In genomic region chr2:105849431-105850179, GRCh38 we compare ENCODE assay signal across 19 cellular contexts.
DNase-seq lines count a peak whose midpoint lies in the region; ATAC-seq and TF ChIP-seq lines count a peak whose summit lies in the region.
"Had no signal": no experiment of that assay in that cellular context is flagged by ENCODE, and none has a peak within 500 bp of the region (broad histone marks: within the 10 kb centered on the region; RNA-seq: fewer than 3 reads in every experiment).

No MANE protein-coding gene starts in this region.

- POLR2A ChIA-PET in CD8-positive, alpha-beta T cell (lab: Charles Lee) = interaction anchor here (0.8 to 1.0 kb wide), 2 partner anchors 9 to 18 kb away, joined by 3 read pairs; no protein-coding TSS in a partner anchor

- no peak for TF ChIP-seq POLR2A in body of pancreas (IDR thresholded peaks at IDR 0.05)

- no peaks in the 10 kb centered on the region for H3K27me3 Mint-ChIP-seq in CD8-positive, alpha-beta T cell (ENCODE audit: low read depth)

- H3K4me1 ChIP-seq in CD8-positive, alpha-beta T cell (ENCODE audit: insufficient read depth, low read length) = peaks cover 71% of the 10 kb centered on the region
- peaks cover 10% of the 10 kb centered on the region for H3K4me1 ChIP-seq in body of pancreas
- H3K4me1 ChIP-seq: Peyer's patch, sigmoid colon, tibial nerve had no signal

- no peaks in the 10 kb centered on the region for H3K9me3 ChIP-seq in CD8-positive, alpha-beta T cell (ENCODE audit: low read length)
- H3K9me3 ChIP-seq in body of pancreas = no peaks in the 10 kb centered on the region
- H3K9me3 ChIP-seq: Peyer's patch, sigmoid colon, tibial nerve had no signal

- intact Hi-C loops in CD8-positive, alpha-beta T cell (cut with DNase I, micrococcal nuclease) = loop anchor here in 1 of 2 experiments (10.0 kb wide), 1 partner anchor 45 kb away; no protein-coding TSS in a partner anchor
- intact Hi-C loops in left colon (cut with DNase I, micrococcal nuclease) = no loop called here
- intact Hi-C loops in body of pancreas (cut with DNase I) = no loop called here

- H3K9me3 Mint-ChIP-seq in CD8-positive, alpha-beta T cell = peaks cover 2% of the 10 kb centered on the region
- H3K9me3 Mint-ChIP-seq: HFFc6 had no signal

- TF ChIP-seq CTCF in CD8-positive, alpha-beta T cell (IDR thresholded peaks at IDR 0.05) = no peak
- no peak for TF ChIP-seq CTCF in body of pancreas (IDR thresholded peaks at IDR 0.05)

- no peaks in the 10 kb centered on the region for H3K36me3 ChIP-seq in CD8-positive, alpha-beta T cell (ENCODE audit: insufficient read depth, low read length)
- no peaks in the 10 kb centered on the region for H3K36me3 ChIP-seq in body of pancreas (replicated peaks in 1 of 2; ENCODE audit: insufficient read depth in 1 of 2, low read depth in 2 of 2)
- H3K36me3 ChIP-seq: Peyer's patch, sigmoid colon, tibial nerve had no signal

- H3K4me3 ChIP-seq in CD8-positive, alpha-beta T cell (ENCODE audit: low read depth, low read length) = no peak overlapping the region
- H3K4me3 ChIP-seq in body of pancreas = no peak overlapping the region
- H3K4me3 ChIP-seq: Peyer's patch, sigmoid colon, tibial nerve had no signal

- H3K27me3 ChIP-seq in CD8-positive, alpha-beta T cell (ENCODE audit: insufficient read depth, low read length) = no peaks in the 10 kb centered on the region
- H3K27me3 ChIP-seq in body of pancreas = no peaks in the 10 kb centered on the region
- H3K27me3 ChIP-seq: Peyer's patch, sigmoid colon, tibial nerve had no signal

- H3K27ac Mint-ChIP-seq in CD8-positive, alpha-beta T cell = peak overlapping the region; percentile 70
- H3K27ac Mint-ChIP-seq: HFFc6 had no signal

- no peak for ATAC-seq in CD8-positive, alpha-beta T cell
- ATAC-seq in left colon = peak; percentile 66
- ATAC-seq in body of pancreas = no peak
- no peak for ATAC-seq in HG03342 (IDR thresholded peaks at IDR 0.05; ENCODE audit: unreplicated experiment)

- H3K4me3 Mint-ChIP-seq in CD8-positive, alpha-beta T cell = no peak overlapping the region
- H3K4me3 Mint-ChIP-seq: HFFc6 had no signal

- H3K27ac ChIP-seq in CD8-positive, alpha-beta T cell (ENCODE audit: low read depth, low read length) = no peak overlapping the region
- no peak overlapping the region for H3K27ac ChIP-seq in body of pancreas
- H3K27ac ChIP-seq: C4-2B, Peyer's patch, sigmoid colon, tibial nerve had no signal

- CTCF ChIA-PET in CD8-positive, alpha-beta T cell (lab: Charles Lee) = interaction anchor here (1.6 kb wide), 1 partner anchor 267 kb away, joined by 3 read pairs; no protein-coding TSS in a partner anchor

- DNase-seq in NCI-H1417 (lab: John Stamatoyannopoulos, UW) (peak in 2 of 3 experiments; percentile 43 to 80), NCI-H1417 treated with DMSO at 0.1 percent for 48 hours (lab: John Stamatoyannopoulos, UW) (no peak), NCI-H748 treated with DMSO at 0.1 percent for 48 hours (lab: John Stamatoyannopoulos, UW) (peak; percentile 7), left colon (no peak), body of pancreas (no peak), activated gamma-delta T cell treated with Interleukin-2 at 50 U/mL for 16 hours (no peak)
- DNase-seq in CD8-positive, alpha-beta T cell = no peak
- DNase-seq: 8988T, caudate nucleus, EL, HFFc6, kidney glomerular epithelial cell, NCI-H2029, NCI-H82, Peyer's patch, sigmoid colon had no signal

- peaks cover 40% of the 10 kb centered on the region for H3K36me3 Mint-ChIP-seq in CD8-positive, alpha-beta T cell

- WGBS in body of pancreas, 2 donors = 95 to 97% methylated on average over 4 of the region's 4 CpGs

- H3K4me1 Mint-ChIP-seq in CD8-positive, alpha-beta T cell (ENCODE audit: low read depth) = peaks cover 77% of the 10 kb centered on the region

Comparison
In these comparisons a context has a peak if more than half of its experiments do, and no peak if none do; other contexts are left out.
1. DNase-seq: peak in NCI-H1417 (2 of 3) and NCI-H748 treated with DMSO at 0.1 percent for 48 hours (single experiment); none in NCI-H1417 treated with DMSO at 0.1 percent for 48 hours (single experiment), CD8-positive, alpha-beta T cell (0 of 7), left colon (0 of 2), body of pancreas (0 of 4) and activated gamma-delta T cell treated with Interleukin-2 at 50 U/mL for 16 hours (single experiment).